ENCODE assay signal across 8 cellular contexts in genomic region chr6:43770417-43771209, GRCh38. TPM values are rescaled to one million over a fixed set of nuclear protein-coding genes. Genes with fewer than 3 reads are reported as not detected.
DNase-seq lines count a peak whose midpoint lies in the region; ATAC-seq and TF ChIP-seq lines count a peak whose summit lies in the region.

No MANE protein-coding gene starts in this region.

- peaks cover 17% of the 10 kb centered on the region for H3K36me3 Mint-ChIP-seq in activated T-helper 2 cell treated with anti-CD3 and anti-CD28 coated beads, Interferon-gamma antibody, Interleukin-2, Interleukin-4, amounts not matched to agents 10 μg/mL and 5 μg/mL and 100 μg/mL, durations not matched to agents 14 hours and 24 hours and 36 hours (ENCODE audit: low read depth)
- peaks cover 0 to 8% (median 0%) of the 10 kb centered on the region in 5 donors for H3K36me3 Mint-ChIP-seq in naive thymus-derived CD4-positive, alpha-beta T cell
- peaks cover 3% of the 10 kb centered on the region for H3K36me3 Mint-ChIP-seq in type B pancreatic cell

- DNase-seq in AG10803 (ENCODE audit: low read depth) (peak; percentile 68), NOMO-1 treated with DMSO at 0.1 percent for 48 hours (lab: John Stamatoyannopoulos, UW; ENCODE audit: unreplicated experiment) (peak; percentile 82), fibroblast of pulmonary artery (ENCODE audit: low read depth) (peak; percentile 61), type B pancreatic cell (ENCODE audit: extremely low spot score, unreplicated experiment) (no peak)
- DNase-seq in activated T-helper 2 cell treated with anti-CD3 and anti-CD28 coated beads, Interferon-gamma antibody, Interleukin-2, Interleukin-4, amounts not matched to agents 10 μg/mL and 5 μg/mL and 100 μg/mL, durations not matched to agents 14 hours and 24 hours and 36 hours (ENCODE audit: low spot score): peak; percentile 42
- DNase-seq in naive thymus-derived CD4-positive, alpha-beta T cell: peak in 5 of 9 donors; percentile 14 to 56 (median 25)

- peaks cover 6 to 8% of the 10 kb centered on the region in 2 donors for H3K27me3 ChIP-seq in naive thymus-derived CD4-positive, alpha-beta T cell (ENCODE audit: control insufficient read depth in 2 of 2, insufficient read depth in 2 of 2, low read length in 2 of 2)

- peak overlapping the region; percentile 89 for H3K27ac Mint-ChIP-seq in activated T-helper 2 cell treated with anti-CD3 and anti-CD28 coated beads, Interferon-gamma antibody, Interleukin-2, Interleukin-4, amounts not matched to agents 10 μg/mL and 5 μg/mL and 100 μg/mL, durations not matched to agents 14 hours and 24 hours and 36 hours
- peak overlapping the region in 6 of 9 donors; percentile 48 to 85 (median 77) for H3K27ac Mint-ChIP-seq in naive thymus-derived CD4-positive, alpha-beta T cell
- H3K27ac Mint-ChIP-seq in type B pancreatic cell: peak overlapping the region; percentile 93

- peak overlapping the region; percentile 70 for H3K4me3 ChIP-seq in AG10803 (ENCODE audit: low read length)
- H3K4me3 ChIP-seq in fibroblast of pulmonary artery (replicated peaks; ENCODE audit: low read depth, low read length): peak overlapping the region; percentile 91
- peak overlapping the region; percentile 73 for H3K4me3 ChIP-seq in naive thymus-derived CD4-positive, alpha-beta T cell (ENCODE audit: low read length)

- ATAC-seq in GM21528 (IDR thresholded peaks at IDR 0.05; ENCODE audit: low FRiP score, unreplicated experiment) (peak; percentile 12), HG03196 (IDR thresholded peaks at IDR 0.05; ENCODE audit: unreplicated experiment) (no peak)
- no peak for ATAC-seq in naive thymus-derived CD4-positive, alpha-beta T cell

- intact Hi-C loops in activated T-helper 2 cell treated with anti-CD3 and anti-CD28 coated beads, Interferon-gamma antibody, Interleukin-2, Interleukin-4, amounts not matched to agents 10 μg/mL and 5 μg/mL and 100 μg/mL, durations not matched to agents 14 hours and 24 hours and 36 hours (cut with micrococcal nuclease): loop anchor here (5.0 kb wide), 3 partner anchors 103 to 487 kb away; partner anchors contain the start of genes GTPBP2 and SLC35B2
- intact Hi-C loops in naive thymus-derived CD4-positive, alpha-beta T cell (cut with micrococcal nuclease): loop anchor here (1.0 to 5.0 kb wide), 10 partner anchors 135 to 598 kb away; partner anchors contain the start of genes GTPBP2 (in 2 of the 2), HSP90AB1 (in 1 of the 2), MAD2L1BP (in 1 of the 2) and MRPL14 (in 1 of the 2)

- CTCF ChIA-PET in naive thymus-derived CD4-positive, alpha-beta T cell (lab: Charles Lee): interaction anchor here (0.6 to 3.6 kb wide), 9 partner anchors 16 to 343 kb away, joined by 3 to 43 read pairs (median 5); partner anchors contain the start of gene ABCC10

- POLR2A ChIA-PET in naive thymus-derived CD4-positive, alpha-beta T cell (lab: Charles Lee): interaction anchor here (0.6 to 1.0 kb wide), 2 partner anchors 49 to 297 kb away, joined by 3 read pairs; no protein-coding TSS in a partner anchor

- H3K4me1 Mint-ChIP-seq in activated T-helper 2 cell treated with anti-CD3 and anti-CD28 coated beads, Interferon-gamma antibody, Interleukin-2, Interleukin-4, amounts not matched to agents 10 μg/mL and 5 μg/mL and 100 μg/mL, durations not matched to agents 14 hours and 24 hours and 36 hours (ENCODE audit: low read depth): peaks cover 38% of the 10 kb centered on the region
- peaks cover 10 to 43% (median 22%) of the 10 kb centered on the region in 7 donors for H3K4me1 Mint-ChIP-seq in naive thymus-derived CD4-positive, alpha-beta T cell
- peaks cover 50% of the 10 kb centered on the region for H3K4me1 Mint-ChIP-seq in type B pancreatic cell (ENCODE audit: unreplicated experiment)

- H3K27me3 Mint-ChIP-seq in activated T-helper 2 cell treated with anti-CD3 and anti-CD28 coated beads, Interferon-gamma antibody, Interleukin-2, Interleukin-4, amounts not matched to agents 10 μg/mL and 5 μg/mL and 100 μg/mL, durations not matched to agents 14 hours and 24 hours and 36 hours (ENCODE audit: low read depth): no peaks in the 10 kb centered on the region
- peaks cover 4 to 21% (median 16%) of the 10 kb centered on the region in 5 donors for H3K27me3 Mint-ChIP-seq in naive thymus-derived CD4-positive, alpha-beta T cell
- H3K27me3 Mint-ChIP-seq in type B pancreatic cell: peaks cover 4% of the 10 kb centered on the region

- peak overlapping the region; percentile 93 for H3K4me3 Mint-ChIP-seq in activated T-helper 2 cell treated with anti-CD3 and anti-CD28 coated beads, Interferon-gamma antibody, Interleukin-2, Interleukin-4, amounts not matched to agents 10 μg/mL and 5 μg/mL and 100 μg/mL, durations not matched to agents 14 hours and 24 hours and 36 hours (ENCODE audit: low read depth)
- peak overlapping the region; percentile 88 to 99 (median 94) for H3K4me3 Mint-ChIP-seq in naive thymus-derived CD4-positive, alpha-beta T cell
- H3K4me3 Mint-ChIP-seq in type B pancreatic cell: peak overlapping the region; percentile 99

- no peaks in the 10 kb centered on the region for H3K9me3 Mint-ChIP-seq in activated T-helper 2 cell treated with anti-CD3 and anti-CD28 coated beads, Interferon-gamma antibody, Interleukin-2, Interleukin-4, amounts not matched to agents 10 μg/mL and 5 μg/mL and 100 μg/mL, durations not matched to agents 14 hours and 24 hours and 36 hours
- H3K9me3 Mint-ChIP-seq in naive thymus-derived CD4-positive, alpha-beta T cell: peaks cover 0 to 3% (median 0%) of the 10 kb centered on the region in 11 donors
- H3K9me3 Mint-ChIP-seq in type B pancreatic cell: no peaks in the 10 kb centered on the region

- H3K4me1 ChIP-seq in naive thymus-derived CD4-positive, alpha-beta T cell (ENCODE audit: control insufficient read depth in 2 of 2, insufficient read depth in 2 of 2, low read length in 2 of 2): peaks cover 3 to 9% of the 10 kb centered on the region in 2 donors

- no peaks in the 10 kb centered on the region for H3K36me3 ChIP-seq in naive thymus-derived CD4-positive, alpha-beta T cell (ENCODE audit: control insufficient read depth in 2 of 3, insufficient read depth in 3 of 3, low read length in 3 of 3)

- H3K9me3 ChIP-seq in naive thymus-derived CD4-positive, alpha-beta T cell (ENCODE audit: control insufficient read depth in 2 of 3, low read length in 3 of 3): no peaks in the 10 kb centered on the region

- peak overlapping the region; percentile 45 for H3K27ac ChIP-seq in naive thymus-derived CD4-positive, alpha-beta T cell (ENCODE audit: low read depth, low read length)

- TF ChIP-seq CTCF in AG10803 (conservative IDR thresholded peaks at IDR 0.05; ENCODE audit: low read length) (no peak), fibroblast of pulmonary artery (IDR thresholded peaks at IDR 0.05; ENCODE audit: low read length, missing control alignments) (no peak), type B pancreatic cell (conservative IDR thresholded peaks at IDR 0.05) (no peak)

RNA-seq across cellular contexts. Expression of gene VEGFA, which starts 0.6 kb away (rescaled TPM):
- total RNA-seq in activated T-helper 2 cell treated with anti-CD3 and anti-CD28 coated beads, Interferon-gamma antibody, Interleukin-2, Interleukin-4, amounts not matched to agents 10 μg/mL and 5 μg/mL and 100 μg/mL, durations not matched to agents 14 hours and 24 hours and 36 hours: 50.7 and 55.2 TPM in 2 replicates
- 10 to 100 TPM in 3 of 5 experiments, under 1 TPM in 2; 0.60 to 72.1 (median 19.4) TPM for total RNA-seq in naive thymus-derived CD4-positive, alpha-beta T cell
- under 1 TPM in 1 of 2 donors, not detected in 1; 0.26 TPM for polyA plus RNA-seq in naive thymus-derived CD4-positive, alpha-beta T cell
- 102 and 136 TPM in 2 replicates for total RNA-seq in type B pancreatic cell (ENCODE audit: low replicate concordance)
